ENCODE assay signal across 30 cellular contexts in the genomic region with DNA sequence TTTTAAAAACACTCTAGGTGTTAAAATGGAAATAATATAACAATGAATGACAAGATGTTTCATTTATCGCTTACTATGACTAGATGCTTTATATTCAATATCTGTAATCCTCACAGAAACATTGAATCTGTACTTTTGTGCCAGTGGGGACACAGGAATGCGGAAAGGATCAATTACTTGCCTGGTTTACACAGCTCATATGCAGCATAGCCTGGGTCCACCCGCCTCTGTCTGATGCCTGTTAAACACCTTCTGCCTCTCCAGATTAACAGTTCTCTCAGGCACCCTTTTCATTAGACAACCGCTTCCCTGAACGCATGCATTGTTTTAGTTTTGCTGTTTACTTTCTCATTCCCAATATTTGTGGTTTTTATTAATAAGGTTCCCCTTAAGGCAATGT. TPM values are rescaled to one million over a fixed set of nuclear protein-coding genes. Genes with fewer than 3 reads are reported as not detected.
"Had no signal": no experiment of that assay in that cellular context is flagged by ENCODE, and none has a peak within 500 bp of the region (broad histone marks: within the 10 kb centered on the region; RNA-seq: fewer than 3 reads in every experiment).

No MANE protein-coding gene starts in this region.

- H3K4me3 Mint-ChIP-seq: naive thymus-derived CD8-positive, alpha-beta T cell; natural killer cell treated with Interleukin-12 subunit alpha and Interleukin-12 subunit beta and Interleukin-15 and Interleukin-18, amount 100 ng/mL, for 72 hours; nephron progenitor cell; neural crest cell; stimulated activated effector memory CD8-positive, alpha-beta T cell treated with anti-CD3 and anti-CD28 coated beads, Interleukin-12 subunit alpha, Interleukin-12 subunit beta, amount 100 ng/mL, for 72 hours; stimulated activated naive B cell treated with anti-CD40 and anti-IgM and Interleukin-4, amounts not matched to agents 10 μg/mL and 1 μg/mL and 100 μg/mL, for 72 hours; stimulated activated naive CD8-positive, alpha-beta T cell treated with anti-CD3 and anti-CD28 coated beads, Interleukin-15, Interleukin-2, amounts not matched to agents 100 ng/mL and 50 ng/mL, for 24 hours had no signal

- DNase-seq: naive thymus-derived CD8-positive, alpha-beta T cell; nephron progenitor cell; nucleus accumbens; psoas muscle; right cardiac atrium; right lobe of liver; sigmoid colon; small intestine; stimulated activated CD4-positive, alpha-beta T cell treated with anti-CD3 and anti-CD28 coated beads, Interleukin-15, amount 100 ng/mL, for 24 hours; stimulated activated CD4-positive, alpha-beta T cell treated with anti-CD3 and anti-CD28 coated beads, Interleukin-2, amount 100 ng/mL, for 24 hours; stimulated activated CD4-positive, alpha-beta T cell treated with anti-CD3 and anti-CD28 coated beads, Interleukin-2, amount 100 ng/mL, for 48 hours; stimulated activated CD4-positive, alpha-beta T cell treated with anti-CD3 and anti-CD28 coated beads, Interleukin-4, amount 100 ng/mL, for 24 hours; stimulated activated naive B cell treated with anti-CD40 and anti-IgM and Interleukin-4, amounts not matched to agents 10 μg/mL and 1 μg/mL and 100 μg/mL, for 72 hours; stimulated activated naive CD4-positive, alpha-beta T cell treated with Interleukin-2 at 50 U/mL for 16 hours; stomach; thyroid gland; trophoblast cell; upper lobe of left lung had no signal

- H3K36me3 ChIP-seq: neutrophil, right lobe of liver, sigmoid colon, stomach, thoracic aorta, thyroid gland, tibial nerve, upper lobe of left lung, vagina had no signal

- H3K27me3 ChIP-seq: right lobe of liver, sigmoid colon, stomach, thyroid gland, tibial nerve, upper lobe of left lung, vagina had no signal

- H3K27ac Mint-ChIP-seq: naive thymus-derived CD8-positive, alpha-beta T cell; natural killer cell treated with Interleukin-12 subunit alpha and Interleukin-12 subunit beta and Interleukin-15 and Interleukin-18, amount 100 ng/mL, for 72 hours; nephron progenitor cell; progenitor cell of endocrine pancreas; stimulated activated effector memory CD8-positive, alpha-beta T cell treated with anti-CD3 and anti-CD28 coated beads, Interleukin-12 subunit alpha, Interleukin-12 subunit beta, amount 100 ng/mL, for 72 hours; stimulated activated naive B cell treated with anti-CD40 and anti-IgM and Interleukin-4, amounts not matched to agents 10 μg/mL and 1 μg/mL and 100 μg/mL, for 72 hours; stimulated activated naive CD8-positive, alpha-beta T cell treated with anti-CD3 and anti-CD28 coated beads, Interleukin-15, Interleukin-2, amounts not matched to agents 100 ng/mL and 50 ng/mL, for 24 hours had no signal

- H3K27me3 Mint-ChIP-seq: progenitor cell of endocrine pancreas; stimulated activated naive CD8-positive, alpha-beta T cell treated with anti-CD3 and anti-CD28 coated beads, Interleukin-15, Interleukin-2, amounts not matched to agents 100 ng/mL and 50 ng/mL, for 24 hours had no signal

- H3K9me3 ChIP-seq: neutrophil, psoas muscle, right lobe of liver, sigmoid colon, stomach, thoracic aorta, thyroid gland, tibial nerve, upper lobe of left lung, vagina had no signal

- H3K4me1 ChIP-seq: parathyroid adenoma, psoas muscle, stomach, thyroid gland, upper lobe of left lung, vagina had no signal

- H3K4me3 ChIP-seq: psoas muscle, right lobe of liver, sigmoid colon, stomach, thoracic aorta, thyroid gland, tibial nerve, upper lobe of left lung, vagina had no signal

- H3K4me1 Mint-ChIP-seq: naive thymus-derived CD8-positive, alpha-beta T cell; neural crest cell; stimulated activated naive B cell treated with anti-CD40 and anti-IgM and Interleukin-4, amounts not matched to agents 10 μg/mL and 1 μg/mL and 100 μg/mL, for 72 hours had no signal

- ATAC-seq: naive thymus-derived CD8-positive, alpha-beta T cell; natural killer cell treated with Interleukin-12 subunit alpha and Interleukin-12 subunit beta and Interleukin-15 and Interleukin-18, amount 100 ng/mL, for 72 hours; psoas muscle; right cardiac atrium; right lobe of liver; stimulated activated effector memory CD8-positive, alpha-beta T cell treated with anti-CD3 and anti-CD28 coated beads, Interleukin-12 subunit alpha, Interleukin-12 subunit beta, amount 100 ng/mL, for 72 hours; stimulated activated naive B cell treated with anti-CD40 and anti-IgM and Interleukin-4, amounts not matched to agents 10 μg/mL and 1 μg/mL and 100 μg/mL, for 72 hours had no signal

- H3K27ac ChIP-seq: neutrophil, parathyroid adenoma, psoas muscle, right lobe of liver, sigmoid colon, stomach, thyroid gland, tibial nerve, upper lobe of left lung, vagina had no signal

- FAIRE-seq: small intestine, urothelium cell line had no signal

- H3K9me3 Mint-ChIP-seq: naive thymus-derived CD8-positive, alpha-beta T cell; natural killer cell treated with Interleukin-12 subunit alpha and Interleukin-12 subunit beta and Interleukin-15 and Interleukin-18, amount 100 ng/mL, for 72 hours; nephron progenitor cell; neural crest cell; stimulated activated effector memory CD8-positive, alpha-beta T cell treated with anti-CD3 and anti-CD28 coated beads, Interleukin-12 subunit alpha, Interleukin-12 subunit beta, amount 100 ng/mL, for 72 hours; stimulated activated naive B cell treated with anti-CD40 and anti-IgM and Interleukin-4, amounts not matched to agents 10 μg/mL and 1 μg/mL and 100 μg/mL, for 72 hours; stimulated activated naive CD8-positive, alpha-beta T cell treated with anti-CD3 and anti-CD28 coated beads, Interleukin-15, Interleukin-2, amounts not matched to agents 100 ng/mL and 50 ng/mL, for 24 hours had no signal

- H3K36me3 Mint-ChIP-seq: naive thymus-derived CD8-positive, alpha-beta T cell; natural killer cell treated with Interleukin-12 subunit alpha and Interleukin-12 subunit beta and Interleukin-15 and Interleukin-18, amount 100 ng/mL, for 72 hours; stimulated activated effector memory CD8-positive, alpha-beta T cell treated with anti-CD3 and anti-CD28 coated beads, Interleukin-12 subunit alpha, Interleukin-12 subunit beta, amount 100 ng/mL, for 72 hours; stimulated activated naive B cell treated with anti-CD40 and anti-IgM and Interleukin-4, amounts not matched to agents 10 μg/mL and 1 μg/mL and 100 μg/mL, for 72 hours had no signal

RNA-seq across cellular contexts. Expression of gene KCNAB1, which starts 12.9 kb away (rescaled TPM):
- total RNA-seq: natural killer cell treated with Interleukin-12 subunit alpha and Interleukin-12 subunit beta and Interleukin-15 and Interleukin-18, amount 100 ng/mL, for 72 hours; renal cortical epithelial cell had no signal
